ENCODE assay signal across 8 cellular contexts in genomic region chr12:108731105-108731865, GRCh38. TPM values are rescaled to one million over a fixed set of nuclear protein-coding genes. Genes with fewer than 3 reads are reported as not detected.
DNase-seq lines count a peak whose midpoint lies in the region; ATAC-seq and TF ChIP-seq lines count a peak whose summit lies in the region.

Gene CORO1C (minus strand): TSS chr12:108731518. CDS start chr12:108701318, 30,200 bp downstream.

- H3K27me3 ChIP-seq in adipocyte (replicated peaks; ENCODE audit: control insufficient read depth, insufficient read depth, low read length) = no peaks in the 10 kb centered on the region

- H3K27ac Mint-ChIP-seq in type B pancreatic cell = peak within 1 kb of the TSS; percentile 99

- peaks cover 36% of the 10 kb centered on the region for H3K4me1 ChIP-seq in adipocyte (ENCODE audit: control insufficient read depth, insufficient read depth, low read length)

- H3K36me3 Mint-ChIP-seq in type B pancreatic cell = no peaks in the 10 kb centered on the region

- no peaks in the 10 kb centered on the region for H3K36me3 ChIP-seq in adipocyte (ENCODE audit: control insufficient read depth, insufficient read depth, low read length, severe bottlenecking)

- intact Hi-C loops in cardiac septum (cut with DNase I) = loop anchor here (2.0 to 5.0 kb wide), 4 partner anchors 40 to 121 kb away; no protein-coding TSS in a partner anchor

- H3K9me3 ChIP-seq in adipocyte (ENCODE audit: control insufficient read depth, low read length) = no peaks in the 10 kb centered on the region

- H3K9ac ChIP-seq in adipocyte (ENCODE audit: low read length) = peak within 1 kb of the TSS; percentile 90

- peak within 1 kb of the TSS; percentile 98 for H3K4me3 Mint-ChIP-seq in type B pancreatic cell

- H3K4me3 ChIP-seq in adipocyte (ENCODE audit: low read length) = peak within 1 kb of the TSS; percentile 88

- H3K9me3 Mint-ChIP-seq in type B pancreatic cell = no peaks in the 10 kb centered on the region

- H3K27me3 Mint-ChIP-seq in type B pancreatic cell = no peaks in the 10 kb centered on the region

- ATAC-seq in HG02678 (IDR thresholded peaks at IDR 0.05; ENCODE audit: unreplicated experiment) = peak; percentile 70

- TF ChIP-seq CTCF in GM12873 (IDR thresholded peaks at IDR 0.05; ENCODE audit: insufficient read depth, low read depth, low read length, missing control alignments) = peak; percentile 84
- peak; percentile 93 for TF ChIP-seq CTCF in type B pancreatic cell (conservative IDR thresholded peaks at IDR 0.05)

- peak; percentile 92 for DNase-seq in NCI-H1105 treated with DMSO at 0.1 percent for 48 hours (lab: John Stamatoyannopoulos, UW)
- DNase-seq in SW 1271 (lab: John Stamatoyannopoulos, UW) = peak; percentile 91 to 97
- peak; percentile 98 for DNase-seq in adipocyte (ENCODE audit: low read depth)
- peak; percentile 99 for DNase-seq in cardiac septum (ENCODE audit: low spot score)
- peak; percentile 94 for DNase-seq in pons (ENCODE audit: low spot score)
- peak; percentile 99 for DNase-seq in type B pancreatic cell (ENCODE audit: extremely low spot score, unreplicated experiment)

- H3K4me1 Mint-ChIP-seq in type B pancreatic cell (ENCODE audit: unreplicated experiment) = peaks cover 32% of the 10 kb centered on the region

RNA-seq across cellular contexts. Expression of gene CORO1C, which starts in this region (rescaled TPM):
- total RNA-seq in cardiac septum = 74.7 TPM
- 87.9 and 103 TPM in 2 replicates for total RNA-seq in type B pancreatic cell (ENCODE audit: low replicate concordance)

Comparison
In these comparisons a context has a peak if more than half of its experiments do, and no peak if none do; other contexts are left out.
1. Peak in every context shown above with its lines: DNase-seq, ATAC-seq and H3K4me3 ChIP-seq.